Comparison of ENCODE assay signal across 21 cellular contexts in the genomic region with DNA sequence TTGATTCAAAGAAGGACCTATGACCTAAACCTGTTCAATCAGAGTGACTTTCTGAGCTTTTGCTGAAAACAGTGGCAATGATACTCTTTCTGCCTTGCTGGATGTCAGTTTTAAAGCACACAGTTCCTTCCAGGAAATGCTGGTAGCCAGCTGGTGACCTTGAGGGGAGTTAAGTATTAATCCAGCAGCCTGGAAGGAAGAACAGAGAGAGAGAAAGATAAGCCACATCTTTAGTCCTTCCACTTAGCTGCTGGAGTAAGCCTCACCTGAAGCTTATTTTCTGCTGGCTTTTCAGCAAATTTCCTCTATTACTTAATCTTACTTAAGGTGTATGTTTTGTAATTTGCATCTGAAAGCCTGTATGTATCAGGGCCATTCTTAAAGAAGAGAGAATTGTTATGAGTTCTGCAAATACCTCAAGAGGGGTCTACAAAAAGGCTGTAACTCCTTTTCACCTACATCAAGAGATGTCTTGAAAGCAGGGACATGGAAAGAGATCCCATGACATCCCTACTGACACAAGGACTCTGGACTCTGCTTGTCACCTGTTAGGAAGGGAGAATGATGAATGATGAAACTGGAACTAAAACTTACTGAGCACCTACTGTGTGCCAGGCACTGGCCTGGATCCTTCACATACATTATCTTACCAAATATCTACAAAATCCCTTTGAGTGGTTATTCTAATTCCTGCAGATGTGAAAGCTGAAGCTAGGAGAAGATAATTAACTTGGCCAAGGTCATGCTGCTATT. TPM values are rescaled to one million over a fixed set of nuclear protein-coding genes. Genes with fewer than 3 reads are reported as not detected.
A peak's percentile ranks its signal among the peaks of the same experiment; 100 is the strongest.
DNase-seq lines count a peak whose midpoint lies in the region; ATAC-seq, FAIRE-seq and TF ChIP-seq lines count a peak whose summit lies in the region.
"Had no signal": no experiment of that assay in that cellular context is flagged by ENCODE, and none has a peak within 500 bp of the region (broad histone marks: within the 10 kb centered on the region; RNA-seq: fewer than 3 reads in every experiment).

No MANE protein-coding gene starts in this region.

- peaks cover 2% of the 10 kb centered on the region for H3K4me1 Mint-ChIP-seq in activated CD4-positive, alpha-beta T cell treated with anti-CD3 and anti-CD28 coated beads, Interleukin-2, amount 10 ng/mL, durations not matched to agents 7 days and 5 days

- no peak for TF ChIP-seq RAD21 in HepG2 (CRISPR knock-in tag; IDR thresholded peaks at IDR 0.05)
- TF ChIP-seq RAD21 in H1 (IDR thresholded peaks at IDR 0.05 in 1 of 2, conservative IDR thresholded peaks at IDR 0.05 in 1 of 2; ENCODE audit: low read depth in 2 of 2, low read length in 2 of 2), result no peak

- POLR2A ChIA-PET in HepG2 (lab: Yijun Ruan, JAX), result interaction anchor here (3.4 kb wide), 1 partner anchor 35 kb away, joined by 20 read pairs; a partner anchor contains a TSS
- POLR2A ChIA-PET in H1 (lab: Charles Lee; ENCODE audit: partially characterized antibody), result no interaction called here
- POLR2A ChIA-PET in activated CD4-positive, alpha-beta T cell treated with anti-CD3 and anti-CD28 coated beads, Interleukin-2, amount 10 ng/mL, durations not matched to agents 7 days and 5 days (lab: Charles Lee), result no interaction called here

- H3K27me3 Mint-ChIP-seq in activated CD4-positive, alpha-beta T cell treated with anti-CD3 and anti-CD28 coated beads, Interleukin-2, amount 10 ng/mL, durations not matched to agents 7 days and 5 days, result no peaks in the 10 kb centered on the region
- H3K27me3 Mint-ChIP-seq: CD4-positive, alpha-beta T cell had no signal

- no peaks in the 10 kb centered on the region for H3K36me3 Mint-ChIP-seq in activated CD4-positive, alpha-beta T cell treated with anti-CD3 and anti-CD28 coated beads, Interleukin-2, amount 10 ng/mL, durations not matched to agents 7 days and 5 days (ENCODE audit: low read depth)

- H3K9me3 ChIP-seq in HepG2 (ENCODE audit: low read length), result no peaks in the 10 kb centered on the region
- H3K9me3 ChIP-seq in right lobe of liver, result no peaks in the 10 kb centered on the region
- H3K9me3 ChIP-seq in H1 (ENCODE audit: insufficient read depth in 2 of 2, low read depth in 1 of 2, low read length in 1 of 2), result no peaks in the 10 kb centered on the region
- H3K9me3 ChIP-seq in pancreas, result no peaks in the 10 kb centered on the region
- H3K9me3 ChIP-seq: BE2C, Peyer's patch had no signal

- H3K4me1 ChIP-seq in HepG2 (ENCODE audit: insufficient read depth, low read length), result peaks cover 35% of the 10 kb centered on the region
- H3K4me1 ChIP-seq in right lobe of liver, result peaks cover 0 to 15% (median 0%) of the 10 kb centered on the region in 4 donors
- no peaks in the 10 kb centered on the region for H3K4me1 ChIP-seq in H1 (replicated peaks in 1 of 4; ENCODE audit: control insufficient read depth in 3 of 4, insufficient read depth in 4 of 4, low read length in 3 of 4)
- peaks cover 0 to 8% (median 0%) of the 10 kb centered on the region in 3 donors for H3K4me1 ChIP-seq in pancreas
- H3K4me1 ChIP-seq: BE2C had no signal

- H3K18ac ChIP-seq in H1 (ENCODE audit: extremely low read depth, low read length), result no peak overlapping the region

- H3K9me3 Mint-ChIP-seq in activated CD4-positive, alpha-beta T cell treated with anti-CD3 and anti-CD28 coated beads, Interleukin-2, amount 10 ng/mL, durations not matched to agents 7 days and 5 days, result no peaks in the 10 kb centered on the region
- H3K9me3 Mint-ChIP-seq: CD4-positive, alpha-beta T cell; GM23338 had no signal

- H4K8ac ChIP-seq in H1 (ENCODE audit: extremely low read depth, insufficient read depth, low read length), result no peak overlapping the region

- no peak overlapping the region for H4K5ac ChIP-seq in H1 (ENCODE audit: insufficient read length, low read depth, low read length)

- H3K23ac ChIP-seq in H1 (ENCODE audit: insufficient read length), result no peak overlapping the region

- CTCF ChIA-PET in HepG2 (lab: Yijun Ruan, JAX; ENCODE audit: low intra/inter-chr PET ratio, low total read pairs), result no interaction called here
- CTCF ChIA-PET in H1 (lab: Charles Lee; ENCODE audit: partially characterized antibody), result interaction anchor here (1.8 kb wide), 1 partner anchor 12 kb away, joined by 5 read pairs; no protein-coding TSS in a partner anchor
- CTCF ChIA-PET in activated CD4-positive, alpha-beta T cell treated with anti-CD3 and anti-CD28 coated beads, Interleukin-2, amount 10 ng/mL, durations not matched to agents 7 days and 5 days (lab: Charles Lee), result no interaction called here

- no peaks in the 10 kb centered on the region for H3K36me3 ChIP-seq in HepG2 (replicated peaks in 1 of 2; ENCODE audit: control insufficient read depth in 1 of 2, insufficient read depth in 2 of 2, low read length in 2 of 2)
- H3K36me3 ChIP-seq in right lobe of liver, result no peaks in the 10 kb centered on the region
- H3K36me3 ChIP-seq in H1 (ENCODE audit: control insufficient read depth in 2 of 4, insufficient read depth in 4 of 4, low read length in 3 of 4), result no peaks in the 10 kb centered on the region
- no peaks in the 10 kb centered on the region for H3K36me3 ChIP-seq in pancreas
- H3K36me3 ChIP-seq: BE2C, Peyer's patch had no signal

- H3K4me2 ChIP-seq in HepG2 (ENCODE audit: low read depth, low read length) (0 out of 2 replicates have a peak overlapping the region, but pooled peaks have one; percentile 9), H1 (ENCODE audit: insufficient read depth in 1 of 2, low read depth in 2 of 2, low read length in 2 of 2) (no peak overlapping the region)
- H3K4me2 ChIP-seq: GM23338 had no signal

- ATAC-seq in HepG2 (no peak; the same call in 2 of the 3 replicates), right lobe of liver (no peak), pancreas (peak; percentile 43 to 88 (median 71)), HG03565 (IDR thresholded peaks at IDR 0.05; ENCODE audit: unreplicated experiment) (no peak)
- ATAC-seq: GM12878, GM23338, HCT116 had no signal

- no peak overlapping the region for H2BK15ac ChIP-seq in H1 (ENCODE audit: low read length)

- no peak overlapping the region for H3K4ac ChIP-seq in H1 (replicated peaks; ENCODE audit: insufficient read length, low read depth, low read length)

- H3K4me3 ChIP-seq in HepG2 (replicated peaks in 1 of 3; ENCODE audit: insufficient read depth in 1 of 3, low read depth in 2 of 3, low read length in 3 of 3), result no peak overlapping the region
- H3K4me3 ChIP-seq in right lobe of liver, result no peak overlapping the region
- H3K4me3 ChIP-seq in H1 (ENCODE audit: extremely low read depth in 1 of 4, insufficient read depth in 2 of 4, low read depth in 3 of 4, low read length in 4 of 4), result no peak overlapping the region
- H3K4me3 ChIP-seq in pancreas, result no peak overlapping the region
- H3K4me3 ChIP-seq: GM12878, GM23338, Peyer's patch had no signal

- no peak overlapping the region for H2AK5ac ChIP-seq in H1 (ENCODE audit: low read depth, low read length)

- H3K27me3 ChIP-seq in HepG2 (ENCODE audit: control insufficient read depth in 1 of 2, insufficient read depth in 2 of 2, low read length in 2 of 2) (no peaks in the 10 kb centered on the region), right lobe of liver (no peaks in the 10 kb centered on the region), H1 (replicated peaks in 1 of 4; ENCODE audit: control insufficient read depth in 3 of 4, extremely low read depth in 1 of 4, insufficient read depth in 3 of 4, low read length in 3 of 4) (no peaks in the 10 kb centered on the region), pancreas (no peaks in the 10 kb centered on the region)
- H3K27me3 ChIP-seq: BE2C, Peyer's patch had no signal

- H4K20me1 ChIP-seq in HepG2 (ENCODE audit: insufficient read depth, low read length) (no peaks in the 10 kb centered on the region), H1 (replicated peaks in 1 of 2; ENCODE audit: control insufficient read depth in 1 of 2, insufficient read depth in 2 of 2, low read length in 2 of 2) (no peaks in the 10 kb centered on the region)

- no peak overlapping the region for H4K91ac ChIP-seq in H1 (replicated peaks; ENCODE audit: insufficient read length, low read length)

- no peak for TF ChIP-seq CTCF in HepG2 (CRISPR knock-in tag; IDR thresholded peaks at IDR 0.05)
- no peak for TF ChIP-seq CTCF in right lobe of liver (IDR thresholded peaks at IDR 0.05)
- no peak for TF ChIP-seq CTCF in H1 (IDR thresholded peaks at IDR 0.05; ENCODE audit: control extremely low read depth in 1 of 3, insufficient read depth in 1 of 3, low read depth in 1 of 3, low read length in 3 of 3)
- no peak for TF ChIP-seq CTCF in pancreas (IDR thresholded peaks at IDR 0.05)

- H3K79me1 ChIP-seq in H1 (ENCODE audit: low read depth, low read length), result no peaks in the 10 kb centered on the region

- H3K27ac ChIP-seq in HepG2 (ENCODE audit: extremely low read length, insufficient read depth, low read length) (no peak overlapping the region), right lobe of liver (no peak overlapping the region), H1 (ENCODE audit: low read depth, low read length) (no peak overlapping the region), pancreas (no peak overlapping the region)

- in situ Hi-C loops in HepG2 (cut with HindIII; ENCODE audit: extremely low pct_ligation_motif_present, low pct_unique_long_range_greater_than_20kb), result no loop called here

- BruUV-seq in HepG2 (replicated peaks; lab: Mats Ljungman, UMichigan), result no TSS peak

- H3K14ac ChIP-seq in H1 (ENCODE audit: insufficient read length), result no peak overlapping the region

- no peak overlapping the region for H2AFZ ChIP-seq in HepG2 (ENCODE audit: low read length)
- H2AFZ ChIP-seq in H1 (ENCODE audit: low read length), result no peak overlapping the region; the same call in 1 of the 2 replicates
- H2AFZ ChIP-seq: GM23338 had no signal

- H3K27ac Mint-ChIP-seq in activated CD4-positive, alpha-beta T cell treated with anti-CD3 and anti-CD28 coated beads, Interleukin-2, amount 10 ng/mL, durations not matched to agents 7 days and 5 days, result no peak overlapping the region
- H3K27ac Mint-ChIP-seq: CD4-positive, alpha-beta T cell; GM23338 had no signal

- no peak overlapping the region for H2BK20ac ChIP-seq in H1 (ENCODE audit: low read length)

- intact Hi-C loops in HepG2 (cut with micrococcal nuclease; ENCODE audit: unreplicated experiment), result no loop called here
- intact Hi-C loops in right lobe of liver (cut with DNase I), result no loop called here
- intact Hi-C loops in pancreas (cut with DNase I), result no loop called here

- no peak overlapping the region for H3K4me3 Mint-ChIP-seq in activated CD4-positive, alpha-beta T cell treated with anti-CD3 and anti-CD28 coated beads, Interleukin-2, amount 10 ng/mL, durations not matched to agents 7 days and 5 days
- H3K4me3 Mint-ChIP-seq: CD4-positive, alpha-beta T cell; GM23338 had no signal

- TF ChIP-seq POLR2A in HepG2 (IDR thresholded peaks at IDR 0.05; ENCODE audit: insufficient read depth in 1 of 2, low read depth in 2 of 2, low read length in 2 of 2) (no peak), right lobe of liver (IDR thresholded peaks at IDR 0.05) (no peak), H1 (IDR thresholded peaks at IDR 0.05; ENCODE audit: control extremely low read depth in 1 of 2, low read depth in 2 of 2, low read length in 2 of 2) (no peak)

- H2BK120ac ChIP-seq in H1 (replicated peaks; ENCODE audit: low read depth, low read length), result no peak overlapping the region

- H3K79me2 ChIP-seq in HepG2 (ENCODE audit: insufficient read depth, low read length) (no peaks in the 10 kb centered on the region), H1 (ENCODE audit: control insufficient read depth in 1 of 2, insufficient read depth in 2 of 2, low read length in 2 of 2) (no peaks in the 10 kb centered on the region)

- no peak overlapping the region for H3K56ac ChIP-seq in H1 (replicated peaks; ENCODE audit: insufficient read length, low read depth, low read length)

- TF ChIP-seq EP300 in HepG2 (IDR thresholded peaks at IDR 0.05; ENCODE audit: low read depth in 2 of 2, low read length in 2 of 2), result no peak
- TF ChIP-seq EP300 in HepG2 (CRISPR knock-in tag; IDR thresholded peaks at IDR 0.05; ENCODE audit: borderline replicate concordance), result no peak
- TF ChIP-seq EP300 in H1 (IDR thresholded peaks at IDR 0.05; ENCODE audit: borderline replicate concordance in 1 of 2, low read depth in 2 of 2, low read length in 2 of 2), result no peak

- FAIRE-seq in HepG2 (lab: Jason Lieb, UNC), result no peak
- peak; percentile 7 for FAIRE-seq in H1 (lab: Jason Lieb, UNC)
- FAIRE-seq in pancreas (lab: Jason Lieb, UNC), result no peak
- FAIRE-seq: GM12878 had no signal

- no peak overlapping the region for H2BK12ac ChIP-seq in H1 (ENCODE audit: low read depth, low read length)

- H3K9ac ChIP-seq in HepG2 (ENCODE audit: insufficient read depth, low read depth, low read length) (no peak overlapping the region), H1 (replicated peaks in 1 of 4; ENCODE audit: extremely low read depth in 1 of 4, low read depth in 3 of 4, low read length in 3 of 4) (no peak overlapping the region)

- DNase-seq in HepG2 (ENCODE audit: low spot score), result no peak
- no peak for DNase-seq in right lobe of liver
- no peak for DNase-seq in H1 (ENCODE audit: low read depth in 1 of 2, low spot score in 2 of 2)
- DNase-seq in pancreas, result peak in 3 of 6 donors; percentile 21 to 37 (median 27)
- DNase-seq in hepatic stellate cell (ENCODE audit: low spot score), result no peak
- DNase-seq in activated CD4-positive, alpha-beta T cell treated with anti-CD3 and anti-CD28 coated beads, Interleukin-2, amount 10 ng/mL, durations not matched to agents 7 days and 5 days, result no peak
- DNase-seq: BE2C; CD4-positive, alpha-beta T cell; EL; MM.1S; NCI-H1092; NCI-H1436 treated with DMSO at 0.1 percent for 48 hours; NCI-H2029; NCI-H446; NCI-H526 treated with DMSO at 0.1 percent for 48 hours; NK-92 treated with Interleukin-12 subunit alpha and Interleukin-12 subunit beta, amount 100 ng/mL, for 24 hours had no signal

- no peak overlapping the region for H2BK5ac ChIP-seq in H1 (ENCODE audit: low read depth, low read length)

- no peaks in the 10 kb centered on the region for H3K23me2 ChIP-seq in H1 (ENCODE audit: low read depth, low read length)

RNA-seq across cellular contexts. Expression of a gene that starts 35.1 kb away (rescaled TPM):
- total RNA-seq in HepG2 (2016; rRNA removed; fragmentation: Illumina TruSeq; extraction: Trizol), result 21.3 and 26.0 TPM in 2 replicates
- 15.6 and 18.1 TPM in 2 replicates for total RNA-seq in HepG2 (2016; cell fraction: cytosol; rRNA removed; fragmentation: Illumina TruSeq; extraction: Trizol; ENCODE audit: low read depth)
- total RNA-seq in HepG2 (2016; cell fraction: insoluble cytoplasmic fraction; rRNA removed; fragmentation: Illumina TruSeq; extraction: Trizol), result 23.2 and 24.7 TPM in 2 replicates
- total RNA-seq in HepG2 (2016; cell fraction: membrane; rRNA removed; fragmentation: Illumina TruSeq; extraction: Trizol), result 8.9 and 10.9 TPM in 2 replicates
- 42.9 and 43.7 TPM in 2 replicates for total RNA-seq in HepG2 (2016; cell fraction: nucleus; rRNA removed; fragmentation: Illumina TruSeq; extraction: Trizol)
- polyA plus RNA-seq in HepG2 (2011; rRNA removed), result 6.4 and 8.4 TPM in 2 replicates
- 3.4 and 4.1 TPM in 2 replicates for polyA plus RNA-seq in HepG2 (2011; cell fraction: cytosol; rRNA removed)
- polyA plus RNA-seq in HepG2 (2011; cell fraction: nucleus; rRNA removed), result 4.4 and 7.1 TPM in 2 replicates
- polyA plus RNA-seq in HepG2 (2012), result 7.9 and 11.9 TPM in 2 replicates
- polyA plus RNA-seq in HepG2 (2016; cell fraction: cytosol; fragmentation: Illumina TruSeq; extraction: Trizol; ENCODE audit: low read depth), result 0.45 and 0.52 TPM in 2 replicates
- polyA plus RNA-seq in HepG2 (2016; cell fraction: insoluble cytoplasmic fraction; fragmentation: Illumina TruSeq; extraction: Trizol; ENCODE audit: low read depth), result 19.5 and 20.2 TPM in 2 replicates
- polyA plus RNA-seq in HepG2 (2016; cell fraction: membrane; fragmentation: Illumina TruSeq; extraction: Trizol; ENCODE audit: low read depth), result 1.8 and 2.2 TPM in 2 replicates
- polyA plus RNA-seq in HepG2 (2016; cell fraction: nucleus; fragmentation: Illumina TruSeq; extraction: Trizol; ENCODE audit: insufficient read depth, low read depth), result 35.9 and 42.5 TPM in 2 replicates
- 0.19 and 11.0 TPM in 2 replicates for polyA minus RNA-seq in HepG2 (2011; rRNA and poly(A)+ RNA removed; ENCODE audit: low replicate concordance)
- polyA minus RNA-seq in HepG2 (2011; cell fraction: cytosol; rRNA and poly(A)+ RNA removed), result 9.1 and 9.7 TPM in 2 replicates
- polyA minus RNA-seq in HepG2 (2011; cell fraction: nucleus; rRNA and poly(A)+ RNA removed), result 46.5 and 49.8 TPM in 2 replicates
- total RNA-seq in right lobe of liver, result 100 to 1,000 TPM in 2 of 6 experiments, 10 to 100 TPM in 4; 36.3 to 173 (median 72.8) TPM
- total RNA-seq in H1 (2021; fragmentation: NEBNext Ultra II Directional; extraction: Animal tissue kit (Norgen Biotek cat#: 25700)), result 10.5 and 13.7 TPM in 2 replicates
- 1.8 and 2.3 TPM in 2 replicates for polyA plus RNA-seq in H1 (2011; rRNA removed)
- 2.6 TPM for polyA plus RNA-seq in H1 (2011; cell fraction: cytosol; rRNA removed)
- 4.1 TPM for polyA plus RNA-seq in H1 (2011; cell fraction: nucleus; rRNA removed)
- polyA plus RNA-seq in H1 (2012, experiment 1 of 2), result 4.4 to 6.4 TPM (median 5.7 TPM) in 4 replicates
- 1.2 TPM for polyA plus RNA-seq in H1 (2012, experiment 2 of 2)
- polyA plus RNA-seq in H1 (2013, experiment 1 of 2), result 6.9 TPM
- polyA plus RNA-seq in H1 (2013, experiment 2 of 2), result 7.3 TPM
- polyA minus RNA-seq in H1 (2011; rRNA and poly(A)+ RNA removed), result 13.0 and 13.9 TPM in 2 replicates
- polyA minus RNA-seq in H1 (2011; cell fraction: cytosol; rRNA and poly(A)+ RNA removed), result 7.8 TPM
- 13.1 TPM for polyA minus RNA-seq in H1 (2011; cell fraction: nucleus; rRNA and poly(A)+ RNA removed)
- total RNA-seq in pancreas, result 10 to 100 TPM; 14.4 to 31.5 (median 20.1) TPM
- polyA plus RNA-seq in pancreas, result 1 to 10 TPM; 4.2 to 6.3 TPM
- 10 to 100 TPM; 75.6 to 97.0 TPM for total RNA-seq in activated CD4-positive, alpha-beta T cell treated with anti-CD3 and anti-CD28 coated beads, Interleukin-2, amount 10 ng/mL, durations not matched to agents 7 days and 5 days

Comparison
In these comparisons a context has a peak if more than half of its experiments do, and no peak if none do; other contexts are left out.
1. ATAC-seq: peak in pancreas (4 of 4); none in HepG2 (single experiment), right lobe of liver (0 of 4) and HG03565 (single experiment).